ENCODE assay signal across 1 cellular context in genomic region chr2:176068037-176068832, GRCh38.
TF ChIP-seq lines count a peak whose summit lies in the region.

No MANE protein-coding gene starts in this region.

TF ChIP-seq in endothelial cell of umbilical vein, 7 proteins besides CTCF, POLR2A, EP300 and RAD21:
- TF ChIP-seq MYC (IDR thresholded peaks at IDR 0.05; ENCODE audit: low read depth, low read length) (no peak), EZH2 (IDR thresholded peaks at IDR 0.05; ENCODE audit: borderline replicate concordance, low read depth, low read length, severe bottlenecking) (peak; percentile 83)
